Comparison of ENCODE assay signal across 24 cellular contexts in genomic region chr4:151395873-151396272, GRCh38.
"Had no signal": no experiment of that assay in that cellular context is flagged by ENCODE, and none has a peak within 500 bp of the region (broad histone marks: within the 10 kb centered on the region; RNA-seq: fewer than 3 reads in every experiment).

No MANE protein-coding gene starts in this region.

- H3K4me1 ChIP-seq: esophagus muscularis mucosa, heart right ventricle, left lung, lower lobe of right lung had no signal

- ATAC-seq: foreskin keratinocyte; heart right ventricle; left cardiac atrium; left lung; left ventricle myocardium superior; lower lobe of right lung; mucosa of descending colon; naive thymus-derived CD8-positive, alpha-beta T cell had no signal

- FAIRE-seq: endothelial cell of umbilical vein, frontal cortex, islet of Langerhans, keratinocyte had no signal

- H3K9me3 ChIP-seq: lower lobe of right lung, mucosa of descending colon had no signal

- H3K36me3 ChIP-seq: esophagus muscularis mucosa, heart right ventricle, left lung, lower lobe of right lung had no signal

- H3K4me3 ChIP-seq: coronary artery, dorsolateral prefrontal cortex, esophagus muscularis mucosa, heart right ventricle, left lung, lower lobe of right lung, mucosa of descending colon had no signal

- H3K4me1 Mint-ChIP-seq: mesothelial cell of epicardium; naive B cell; naive thymus-derived CD8-positive, alpha-beta T cell had no signal

- H3K27me3 ChIP-seq: dorsolateral prefrontal cortex, esophagus muscularis mucosa, foreskin keratinocyte, heart right ventricle, left lung had no signal

- DNase-seq: dermis blood vessel endothelial cell; dorsolateral prefrontal cortex; effector CD4-positive, alpha-beta T cell; effector memory CD4-positive, alpha-beta T cell; foreskin keratinocyte; glutamatergic neuron; head of caudate nucleus; heart right ventricle; hippocampal formation; left cardiac atrium; left lung; left ventricle myocardium superior; lower lobe of right lung; mesenchymal stem cell; mucosa of descending colon; naive B cell; naive thymus-derived CD8-positive, alpha-beta T cell had no signal

- H3K36me3 Mint-ChIP-seq: naive B cell had no signal

- H3K27ac Mint-ChIP-seq: mesothelial cell of epicardium; naive thymus-derived CD8-positive, alpha-beta T cell had no signal

- H3K27ac ChIP-seq: coronary artery, dorsolateral prefrontal cortex, esophagus muscularis mucosa, foreskin keratinocyte, heart right ventricle, left lung, lower lobe of right lung had no signal

- H3K4me3 Mint-ChIP-seq: mesothelial cell of epicardium; naive B cell; naive thymus-derived CD8-positive, alpha-beta T cell had no signal
